Comparison of ENCODE assay signal across 11 cellular contexts in genomic region chr9:121954477-121955175, GRCh38.
A peak's percentile ranks its signal among the peaks of the same experiment; 100 is the strongest.
DNase-seq lines count a peak whose midpoint lies in the region; ATAC-seq and TF ChIP-seq lines count a peak whose summit lies in the region.
"Had no signal": no experiment of that assay in that cellular context is flagged by ENCODE, and none has a peak within 500 bp of the region (broad histone marks: within the 10 kb centered on the region; RNA-seq: fewer than 3 reads in every experiment).

No MANE protein-coding gene starts in this region.

- no peak for TF ChIP-seq POLR2A in ovary (IDR thresholded peaks at IDR 0.05)

- H3K4me1 Mint-ChIP-seq in CD8-positive, alpha-beta T cell (ENCODE audit: low read depth): no peaks in the 10 kb centered on the region

- DNase-seq in AG10803 (ENCODE audit: low read depth) (peak; percentile 80), OCI-LY7 (ENCODE audit: low spot score) (no peak), fibroblast of mammary gland (ENCODE audit: low read depth) (peak; percentile 87), ovary (peak; percentile 61 to 86 (median 77)), GM10266 (ENCODE audit: extremely low spot score) (no peak), RPMI8226 (no peak)
- DNase-seq in CD8-positive, alpha-beta T cell: no peak
- DNase-seq: MV-4-11; NCI-H510A; stimulated activated CD8-positive, alpha-beta memory T cell treated with anti-CD3 and anti-CD28 coated beads, Interleukin-4, amount 100 ng/mL, for 48 hours had no signal

- CTCF ChIA-PET in OCI-LY7 (lab: Charles Lee; ENCODE audit: unreplicated experiment): no interaction called here
- CTCF ChIA-PET in CD8-positive, alpha-beta T cell (lab: Charles Lee): interaction anchor here (0.7 to 1.4 kb wide), 2 partner anchors 11 to 13 kb away, joined by 3 read pairs; no protein-coding TSS in a partner anchor

- no peaks in the 10 kb centered on the region for H3K9me3 Mint-ChIP-seq in CD8-positive, alpha-beta T cell

- BruUV-seq in OCI-LY7 (replicated peaks; lab: Mats Ljungman, UMichigan): no TSS peak

- H3K27ac Mint-ChIP-seq in CD8-positive, alpha-beta T cell: no peak overlapping the region

- H3K27ac ChIP-seq in OCI-LY7 (ENCODE audit: low read depth, low read length, poor library complexity, severe bottlenecking) (no peak overlapping the region), ovary (no peak overlapping the region)
- H3K27ac ChIP-seq in CD8-positive, alpha-beta T cell (ENCODE audit: low read depth, low read length): no peak overlapping the region

- H3K36me3 ChIP-seq in OCI-LY7 (ENCODE audit: insufficient read depth, low read length): no peaks in the 10 kb centered on the region
- no peaks in the 10 kb centered on the region for H3K36me3 ChIP-seq in ovary
- no peaks in the 10 kb centered on the region for H3K36me3 ChIP-seq in CD8-positive, alpha-beta T cell (ENCODE audit: insufficient read depth, low read length)

- H3K4me3 ChIP-seq in AG10803 (ENCODE audit: low read length) (no peak overlapping the region), OCI-LY7 (ENCODE audit: low read depth, low read length, poor library complexity, severe bottlenecking) (no peak overlapping the region), fibroblast of mammary gland (ENCODE audit: control insufficient read depth, low read depth, low read length) (no peak overlapping the region), ovary (no peak overlapping the region)
- no peak overlapping the region for H3K4me3 ChIP-seq in CD8-positive, alpha-beta T cell (ENCODE audit: low read depth, low read length)

- no peaks in the 10 kb centered on the region for H3K9me2 ChIP-seq in OCI-LY7 (ENCODE audit: insufficient read depth, low read length)

- H2AFZ ChIP-seq in OCI-LY7 (ENCODE audit: low read length): peak overlapping the region; percentile 4; the same call in 1 of the 2 replicates

- H3K9me3 ChIP-seq in OCI-LY7 (ENCODE audit: low read length) (no peaks in the 10 kb centered on the region), ovary (no peaks in the 10 kb centered on the region)
- H3K9me3 ChIP-seq in CD8-positive, alpha-beta T cell (ENCODE audit: low read length): no peaks in the 10 kb centered on the region

- intact Hi-C loops in OCI-LY7 (cut with micrococcal nuclease; ENCODE audit: unreplicated experiment): no loop called here
- intact Hi-C loops in ovary (cut with DNase I): no loop called here
- intact Hi-C loops in CD8-positive, alpha-beta T cell (cut with DNase I, micrococcal nuclease): no loop called here

- no peaks in the 10 kb centered on the region for H4K20me1 ChIP-seq in OCI-LY7 (ENCODE audit: insufficient read depth, low read length)

- POLR2A ChIA-PET in OCI-LY7 (lab: Charles Lee): interaction anchor here (1.0 to 1.8 kb wide), 6 partner anchors 8 to 27 kb away, joined by 3 to 4 read pairs (median 3); no protein-coding TSS in a partner anchor
- POLR2A ChIA-PET in CD8-positive, alpha-beta T cell (lab: Charles Lee): no interaction called here

- no peaks in the 10 kb centered on the region for H3K27me3 ChIP-seq in ovary
- H3K27me3 ChIP-seq in CD8-positive, alpha-beta T cell (ENCODE audit: insufficient read depth, low read length): no peaks in the 10 kb centered on the region

- H3K4me1 ChIP-seq in OCI-LY7 (ENCODE audit: insufficient read depth, low read length, poor library complexity, severe bottlenecking) (peaks cover 74% of the 10 kb centered on the region), ovary (ENCODE audit: insufficient read depth) (peaks cover 7% of the 10 kb centered on the region)
- H3K4me1 ChIP-seq in CD8-positive, alpha-beta T cell (ENCODE audit: insufficient read depth, low read length): no peaks in the 10 kb centered on the region

- no peaks in the 10 kb centered on the region for H3K27me3 Mint-ChIP-seq in CD8-positive, alpha-beta T cell (ENCODE audit: low read depth)

- no peak for ATAC-seq in CD8-positive, alpha-beta T cell
- no peak for ATAC-seq in esophagus mucosa

- no peaks in the 10 kb centered on the region for H3K36me3 Mint-ChIP-seq in CD8-positive, alpha-beta T cell

- H3K4me3 Mint-ChIP-seq in CD8-positive, alpha-beta T cell: no peak overlapping the region

- TF ChIP-seq CTCF in AG10803 (conservative IDR thresholded peaks at IDR 0.05; ENCODE audit: low read length) (no peak), OCI-LY7 (conservative IDR thresholded peaks at IDR 0.05; ENCODE audit: low read length) (no peak), fibroblast of mammary gland (conservative IDR thresholded peaks at IDR 0.05; ENCODE audit: control insufficient read depth, insufficient read depth, low read depth, low read length) (no peak), ovary (IDR thresholded peaks at IDR 0.05) (no peak), GM10266 (IDR thresholded peaks at IDR 0.05; ENCODE audit: control insufficient read depth, insufficient read depth, low read depth, missing control alignments) (no peak)
- TF ChIP-seq CTCF in CD8-positive, alpha-beta T cell (IDR thresholded peaks at IDR 0.05): no peak

- H3K79me2 ChIP-seq in OCI-LY7 (ENCODE audit: insufficient read depth, low read depth, low read length): no peaks in the 10 kb centered on the region

- 18 to 21% (median 20%) methylated on average over 8 of the region's 8 CpGs for WGBS in ovary, 3 donors

- no peak for TF ChIP-seq EP300 in ovary (IDR thresholded peaks at IDR 0.05)

- peak overlapping the region; percentile 6; the same call in 1 of the 2 replicates for H3K4me2 ChIP-seq in OCI-LY7 (ENCODE audit: low read length)

Comparison
In these comparisons a context has a peak if more than half of its experiments do, and no peak if none do; other contexts are left out.
1. DNase-seq: peak in AG10803 (single experiment), fibroblast of mammary gland (single experiment) and ovary (5 of 5); none in OCI-LY7 (single experiment), CD8-positive, alpha-beta T cell (0 of 7), GM10266 (single experiment) and RPMI8226 (single experiment).